In the genomic region with DNA sequence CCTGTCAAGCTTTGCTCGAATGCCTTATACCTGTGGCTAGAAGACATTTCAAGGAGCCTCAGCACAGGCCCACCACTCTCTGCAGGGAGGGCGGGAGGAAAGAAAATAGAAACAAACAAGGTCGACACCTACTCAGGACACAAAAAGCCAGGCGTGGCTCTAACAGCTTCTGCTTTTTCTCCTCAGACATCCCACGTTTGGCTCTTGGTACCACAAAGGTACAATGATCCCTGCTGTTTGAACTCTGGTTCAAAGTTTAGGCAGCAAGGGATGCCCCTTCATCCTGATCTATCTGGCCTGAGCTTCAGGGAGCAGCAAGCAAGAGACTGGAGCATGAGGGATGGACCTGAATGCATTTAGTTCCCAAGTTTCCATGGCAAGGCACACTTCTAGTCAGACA, we compare ENCODE assay signal across 20 cellular contexts. TPM values are rescaled to one million over a fixed set of nuclear protein-coding genes. Genes with fewer than 3 reads are reported as not detected.
DNase-seq lines count a peak whose midpoint lies in the region; ATAC-seq and TF ChIP-seq lines count a peak whose summit lies in the region.
"Had no signal": no experiment of that assay in that cellular context is flagged by ENCODE, and none has a peak within 500 bp of the region (broad histone marks: within the 10 kb centered on the region; RNA-seq: fewer than 3 reads in every experiment).

No MANE protein-coding gene starts in this region.

- no peak for DNase-seq in CD4-positive, CD25-positive, alpha-beta regulatory T cell
- no peak for DNase-seq in naive thymus-derived CD8-positive, alpha-beta T cell
- no peak for DNase-seq in RWPE1 (ENCODE audit: low spot score)
- no peak for DNase-seq in left lung
- no peak for DNase-seq in NCI-H1048 (lab: John Stamatoyannopoulos, UW)
- DNase-seq: activated CD8-positive, alpha-beta memory T cell treated with anti-CD3 and anti-CD28 coated beads for 24 hours; activated effector memory CD4-positive, alpha-beta T cell treated with Interleukin-2 at 50 U/mL for 16 hours; foreskin melanocyte; left cardiac atrium; mucosa of descending colon; NCI-H1436; ovary; RPMI8226; stimulated activated CD4-positive, alpha-beta T cell treated with anti-CD3 and anti-CD28 coated beads, Interleukin-4, amount 100 ng/mL, for 1 hour; SW 1271 had no signal

- H3K4me2 ChIP-seq in BLaER1 = peak overlapping the region; percentile 39

- no peaks in the 10 kb centered on the region for H3K9me3 Mint-ChIP-seq in CD4-positive, CD25-positive, alpha-beta regulatory T cell
- H3K9me3 Mint-ChIP-seq in activated T-helper 17 cell treated with anti-CD3 and anti-CD28 coated beads, Interleukin-2, amount 50 U/mL, for 72 hours = no peaks in the 10 kb centered on the region
- no peaks in the 10 kb centered on the region for H3K9me3 Mint-ChIP-seq in naive thymus-derived CD8-positive, alpha-beta T cell

- H3K4me1 ChIP-seq in BLaER1 = peaks cover 82% of the 10 kb centered on the region
- H3K4me1 ChIP-seq in CD4-positive, CD25-positive, alpha-beta regulatory T cell (ENCODE audit: control insufficient read depth, insufficient read depth, low read length, poor library complexity, severe bottlenecking) = peaks cover 80% of the 10 kb centered on the region
- H3K4me1 ChIP-seq in left lung = peaks cover 39 to 94% of the 10 kb centered on the region in 2 donors

- H3K4me3 ChIP-seq in BLaER1 = no peak overlapping the region
- H3K4me3 ChIP-seq in CD4-positive, CD25-positive, alpha-beta regulatory T cell (ENCODE audit: low read depth, low read length) = no peak overlapping the region
- H3K4me3 ChIP-seq in left lung = no peak overlapping the region
- H3K4me3 ChIP-seq: coronary artery, mucosa of descending colon, ovary had no signal

- POLR2A ChIA-PET in naive thymus-derived CD8-positive, alpha-beta T cell (lab: Charles Lee) = interaction anchor here (0.5 to 1.2 kb wide), 2 partner anchors 26 to 100 kb away, joined by 3 read pairs; no protein-coding TSS in a partner anchor
- POLR2A ChIA-PET in RWPE1 (lab: Yijun Ruan, JAX; ENCODE audit: low non-redundant PET) = no interaction called here

- TF ChIP-seq CTCF in RWPE1 (conservative IDR thresholded peaks at IDR 0.05; ENCODE audit: low read depth) (no peak), left lung (IDR thresholded peaks at IDR 0.05) (no peak)

- peaks cover 14% of the 10 kb centered on the region for H3K36me3 Mint-ChIP-seq in CD4-positive, CD25-positive, alpha-beta regulatory T cell
- H3K36me3 Mint-ChIP-seq in activated T-helper 17 cell treated with anti-CD3 and anti-CD28 coated beads, Interleukin-2, amount 50 U/mL, for 72 hours (ENCODE audit: low read depth) = peaks cover 13% of the 10 kb centered on the region
- peaks cover 0 to 12% (median 0%) of the 10 kb centered on the region in 3 donors for H3K36me3 Mint-ChIP-seq in naive thymus-derived CD8-positive, alpha-beta T cell

- peak overlapping the region in 3 of 4 donors; percentile 42 to 80 (median 71) for H3K4me3 Mint-ChIP-seq in CD4-positive, CD25-positive, alpha-beta regulatory T cell
- peak overlapping the region; percentile 64 for H3K4me3 Mint-ChIP-seq in activated T-helper 17 cell treated with anti-CD3 and anti-CD28 coated beads, Interleukin-2, amount 50 U/mL, for 72 hours
- peak overlapping the region in 9 of 10 donors; percentile 28 to 87 (median 77) for H3K4me3 Mint-ChIP-seq in naive thymus-derived CD8-positive, alpha-beta T cell

- ATAC-seq in CD4-positive, CD25-positive, alpha-beta regulatory T cell (ENCODE audit: low read depth in 2 of 2) = no peak
- ATAC-seq in activated T-helper 17 cell treated with anti-CD3 and anti-CD28 coated beads, Interleukin-2, amount 50 U/mL, for 72 hours (replicated peaks) = no peak
- no peak for ATAC-seq in naive thymus-derived CD8-positive, alpha-beta T cell
- no peak for ATAC-seq in left lung
- ATAC-seq: left cardiac atrium, mucosa of descending colon had no signal

- no peaks in the 10 kb centered on the region for H3K27me3 Mint-ChIP-seq in CD4-positive, CD25-positive, alpha-beta regulatory T cell
- no peaks in the 10 kb centered on the region for H3K27me3 Mint-ChIP-seq in activated T-helper 17 cell treated with anti-CD3 and anti-CD28 coated beads, Interleukin-2, amount 50 U/mL, for 72 hours
- H3K27me3 Mint-ChIP-seq in naive thymus-derived CD8-positive, alpha-beta T cell = no peaks in the 10 kb centered on the region

- intact Hi-C loops in left lung (cut with DNase I) = no loop called here

- H3K27ac Mint-ChIP-seq in CD4-positive, CD25-positive, alpha-beta regulatory T cell = peak overlapping the region; percentile 4 to 85 (median 20)
- H3K27ac Mint-ChIP-seq in activated T-helper 17 cell treated with anti-CD3 and anti-CD28 coated beads, Interleukin-2, amount 50 U/mL, for 72 hours = peak overlapping the region; percentile 77
- peak overlapping the region in 8 of 10 donors; percentile 5 to 88 (median 62) for H3K27ac Mint-ChIP-seq in naive thymus-derived CD8-positive, alpha-beta T cell

- H3K27ac ChIP-seq in BLaER1 = 0 out of 2 replicates have a peak overlapping the region, but pooled peaks have one; percentile 10
- no peak overlapping the region for H3K27ac ChIP-seq in CD4-positive, CD25-positive, alpha-beta regulatory T cell (ENCODE audit: insufficient read depth, low read length, poor library complexity, severe bottlenecking)
- no peak overlapping the region for H3K27ac ChIP-seq in RWPE1
- no peak overlapping the region for H3K27ac ChIP-seq in left lung
- H3K27ac ChIP-seq: coronary artery, epithelial cell of prostate, ovary, VCaP had no signal

- H4K20me1 ChIP-seq in BLaER1 = peaks cover 100% of the 10 kb centered on the region

- peaks cover 60 to 97% (median 71%) of the 10 kb centered on the region in 4 donors for H3K4me1 Mint-ChIP-seq in CD4-positive, CD25-positive, alpha-beta regulatory T cell
- peaks cover 69% of the 10 kb centered on the region for H3K4me1 Mint-ChIP-seq in activated T-helper 17 cell treated with anti-CD3 and anti-CD28 coated beads, Interleukin-2, amount 50 U/mL, for 72 hours
- peaks cover 51 to 96% (median 88%) of the 10 kb centered on the region in 4 donors for H3K4me1 Mint-ChIP-seq in naive thymus-derived CD8-positive, alpha-beta T cell

- CTCF ChIA-PET in RWPE1 (lab: Yijun Ruan, JAX) = interaction anchor here (0.5 kb wide), 1 partner anchor 41 kb away, joined by 3 read pairs; no protein-coding TSS in a partner anchor

- no peak overlapping the region for H3K9ac ChIP-seq in BLaER1

- H3K36me3 ChIP-seq in BLaER1 = peaks cover 48% of the 10 kb centered on the region
- peaks cover 7% of the 10 kb centered on the region for H3K36me3 ChIP-seq in CD4-positive, CD25-positive, alpha-beta regulatory T cell (ENCODE audit: control insufficient read depth, insufficient read depth, low read length)
- H3K36me3 ChIP-seq in left lung = peaks cover 0 to 3% of the 10 kb centered on the region in 2 donors
- H3K36me3 ChIP-seq: ovary had no signal

- H3K9me3 ChIP-seq in BLaER1 (no peaks in the 10 kb centered on the region), left lung (no peaks in the 10 kb centered on the region)
- H3K9me3 ChIP-seq in CD4-positive, CD25-positive, alpha-beta regulatory T cell (ENCODE audit: control insufficient read depth in 2 of 2, low read length in 2 of 2) = no peaks in the 10 kb centered on the region
- H3K9me3 ChIP-seq: mucosa of descending colon, ovary had no signal

- H3K27me3 ChIP-seq in BLaER1 = no peaks in the 10 kb centered on the region
- H3K27me3 ChIP-seq in CD4-positive, CD25-positive, alpha-beta regulatory T cell (ENCODE audit: control insufficient read depth, insufficient read depth, low read length) = no peaks in the 10 kb centered on the region
- H3K27me3 ChIP-seq in left lung = no peaks in the 10 kb centered on the region
- H3K27me3 ChIP-seq: ovary had no signal

RNA-seq across cellular contexts. Expression of gene CREBBP, which starts 57.1 kb away (rescaled TPM):
- total RNA-seq in CD4-positive, CD25-positive, alpha-beta regulatory T cell = 192 TPM
- polyA plus RNA-seq in CD4-positive, CD25-positive, alpha-beta regulatory T cell = 1 to 10 TPM; 3.3 to 8.1 (median 4.0) TPM
- total RNA-seq in activated T-helper 17 cell treated with anti-CD3 and anti-CD28 coated beads, Interleukin-2, amount 50 U/mL, for 72 hours = 10 to 100 TPM; 55.7 to 58.2 TPM
- total RNA-seq in naive thymus-derived CD8-positive, alpha-beta T cell = 100 to 1,000 TPM; 153 to 167 TPM
- 10 to 100 TPM in 1 of 3 donors, 1 to 10 TPM in 2; 2.9 to 12.0 (median 6.4) TPM for polyA plus RNA-seq in naive thymus-derived CD8-positive, alpha-beta T cell
- 10 to 100 TPM; 48.3 to 63.7 TPM for total RNA-seq in left lung

Comparison
In these comparisons a context has a peak if more than half of its experiments do, and no peak if none do; other contexts are left out.
1. H3K27ac Mint-ChIP-seq: peak in every context shown above with its lines; median percentile 77 in activated T-helper 17 cell treated with anti-CD3 and anti-CD28 coated beads, Interleukin-2, amount 50 U/mL, for 72 hours; 62 in naive thymus-derived CD8-positive, alpha-beta T cell; 20 in CD4-positive, CD25-positive, alpha-beta regulatory T cell.